In genomic region chr6:16576391-16577368, GRCh38 we compare ENCODE assay signal across 10 cellular contexts.
DNase-seq lines count a peak whose midpoint lies in the region; ATAC-seq and TF ChIP-seq lines count a peak whose summit lies in the region.
"Had no signal": no experiment of that assay in that cellular context is flagged by ENCODE, and none has a peak within 500 bp of the region (broad histone marks: within the 10 kb centered on the region; RNA-seq: fewer than 3 reads in every experiment).

No MANE protein-coding gene starts in this region.

- POLR2A ChIA-PET in CD8-positive, alpha-beta T cell (lab: Charles Lee) = no interaction called here

- no peak overlapping the region for H3K4me3 ChIP-seq in esophagus muscularis mucosa
- no peak overlapping the region for H3K4me3 ChIP-seq in esophagus squamous epithelium
- H3K4me3 ChIP-seq in CD8-positive, alpha-beta T cell (ENCODE audit: low read depth, low read length) = no peak overlapping the region

- ATAC-seq in GM18498 (IDR thresholded peaks at IDR 0.05; ENCODE audit: unreplicated experiment) (peak; percentile 77), GM21528 (IDR thresholded peaks at IDR 0.05; ENCODE audit: low FRiP score, unreplicated experiment) (peak; percentile 83), HG03457 (IDR thresholded peaks at IDR 0.05; ENCODE audit: unreplicated experiment) (peak; percentile 89)
- ATAC-seq in CD8-positive, alpha-beta T cell = no peak
- ATAC-seq: WTC11 had no signal

- no peak overlapping the region for H3K4me3 Mint-ChIP-seq in CD8-positive, alpha-beta T cell
- H3K4me3 Mint-ChIP-seq: WTC11 had no signal

- peaks cover 0 to 4% (median 0%) of the 10 kb centered on the region in 4 donors for H3K4me1 ChIP-seq in esophagus muscularis mucosa
- H3K4me1 ChIP-seq in esophagus squamous epithelium = no peaks in the 10 kb centered on the region
- H3K4me1 ChIP-seq in CD8-positive, alpha-beta T cell (ENCODE audit: insufficient read depth, low read length) = no peaks in the 10 kb centered on the region

- CTCF ChIA-PET in CD8-positive, alpha-beta T cell (lab: Charles Lee) = interaction anchor here (1.1 kb wide), 1 partner anchor 23 kb away, joined by 3 read pairs; no protein-coding TSS in a partner anchor

- TF ChIP-seq CTCF in esophagus muscularis mucosa (IDR thresholded peaks at IDR 0.05) = no peak
- TF ChIP-seq CTCF in esophagus squamous epithelium (IDR thresholded peaks at IDR 0.05) = no peak
- TF ChIP-seq CTCF in CD8-positive, alpha-beta T cell (IDR thresholded peaks at IDR 0.05) = no peak

- H3K27me3 ChIP-seq in esophagus muscularis mucosa = no peaks in the 10 kb centered on the region
- no peaks in the 10 kb centered on the region for H3K27me3 ChIP-seq in esophagus squamous epithelium
- H3K27me3 ChIP-seq in CD8-positive, alpha-beta T cell (ENCODE audit: insufficient read depth, low read length) = no peaks in the 10 kb centered on the region

- H3K9me3 ChIP-seq in esophagus muscularis mucosa = no peaks in the 10 kb centered on the region
- no peaks in the 10 kb centered on the region for H3K9me3 ChIP-seq in esophagus squamous epithelium
- H3K9me3 ChIP-seq in CD8-positive, alpha-beta T cell (ENCODE audit: low read length) = no peaks in the 10 kb centered on the region

- H3K27ac ChIP-seq in esophagus muscularis mucosa (replicated peaks in 1 of 4) = no peak overlapping the region
- H3K27ac ChIP-seq in esophagus squamous epithelium = no peak overlapping the region
- no peak overlapping the region for H3K27ac ChIP-seq in CD8-positive, alpha-beta T cell (ENCODE audit: low read depth, low read length)

- intact Hi-C loops in esophagus muscularis mucosa (cut with DNase I) (no loop called here), esophagus squamous epithelium (cut with DNase I) (no loop called here)
- intact Hi-C loops in CD8-positive, alpha-beta T cell (cut with DNase I, micrococcal nuclease) = no loop called here

- H3K27me3 Mint-ChIP-seq in CD8-positive, alpha-beta T cell (ENCODE audit: low read depth) = no peaks in the 10 kb centered on the region

- TF ChIP-seq POLR2A in esophagus muscularis mucosa (IDR thresholded peaks at IDR 0.05; ENCODE audit: low read depth) (no peak), esophagus squamous epithelium (IDR thresholded peaks at IDR 0.05) (no peak)

- H3K36me3 Mint-ChIP-seq in CD8-positive, alpha-beta T cell = peaks cover 36% of the 10 kb centered on the region
- H3K36me3 Mint-ChIP-seq: WTC11 had no signal

- 92% methylated on average over 9 of the region's 9 CpGs for WGBS in esophagus muscularis mucosa
- WGBS in esophagus squamous epithelium, 2 donors = 80 to 89% methylated on average over 5 to 9 of the region's 9 CpGs

- no peaks in the 10 kb centered on the region for H3K9me3 Mint-ChIP-seq in CD8-positive, alpha-beta T cell
- H3K9me3 Mint-ChIP-seq: WTC11 had no signal

- TF ChIP-seq EP300 in esophagus muscularis mucosa (IDR thresholded peaks at IDR 0.05) = no peak

- H3K36me3 ChIP-seq in esophagus muscularis mucosa (no peaks in the 10 kb centered on the region), esophagus squamous epithelium (no peaks in the 10 kb centered on the region)
- no peaks in the 10 kb centered on the region for H3K36me3 ChIP-seq in CD8-positive, alpha-beta T cell (ENCODE audit: insufficient read depth, low read length)

- H3K4me1 Mint-ChIP-seq in CD8-positive, alpha-beta T cell (ENCODE audit: low read depth) = peaks cover 11% of the 10 kb centered on the region
- H3K4me1 Mint-ChIP-seq: WTC11 had no signal

- DNase-seq in fibroblast of peridontal ligament (ENCODE audit: extremely low read depth) = peak; percentile 29
- no peak for DNase-seq in esophagus muscularis mucosa (ENCODE audit: extremely low spot score)
- no peak for DNase-seq in esophagus squamous epithelium (lab: John Stamatoyannopoulos, UW)
- DNase-seq in CD8-positive, alpha-beta T cell = no peak
- no peak for DNase-seq in COLO829 (ENCODE audit: low spot score)
- DNase-seq: NCI-H1092 treated with DMSO at 0.1 percent for 48 hours had no signal

- no peak overlapping the region for H3K27ac Mint-ChIP-seq in CD8-positive, alpha-beta T cell
- H3K27ac Mint-ChIP-seq: WTC11 had no signal
